ENCODE assay signal across 1 cellular context in genomic region chrX:30521440-30522182, GRCh38.
A peak's percentile ranks its signal among the peaks of the same experiment; 100 is the strongest.
TF ChIP-seq lines count a peak whose summit lies in the region.

No MANE protein-coding gene starts in this region.

TF ChIP-seq in IMR-90, 13 proteins besides CTCF, POLR2A, EP300 and RAD21:
- TF ChIP-seq CEBPB (IDR thresholded peaks at IDR 0.05; ENCODE audit: low read depth, low read length) (peak; percentile 42), MAFK (IDR thresholded peaks at IDR 0.05; ENCODE audit: low read depth, low read length) (peak; percentile 60), MAZ (IDR thresholded peaks at IDR 0.05; ENCODE audit: borderline replicate concordance, low read depth, low read length) (no peak)
